ENCODE assay signal across 13 cellular contexts in genomic region chr11:34748036-34748435, GRCh38.
A peak's percentile ranks its signal among the peaks of the same experiment; 100 is the strongest.
DNase-seq lines count a peak whose midpoint lies in the region; ATAC-seq and TF ChIP-seq lines count a peak whose summit lies in the region.
"Had no signal": no experiment of that assay in that cellular context is flagged by ENCODE, and none has a peak within 500 bp of the region (broad histone marks: within the 10 kb centered on the region; RNA-seq: fewer than 3 reads in every experiment).

No MANE protein-coding gene starts in this region.

- H3K27ac ChIP-seq in RWPE1 = peak overlapping the region; percentile 36; the same call in 1 of the 2 replicates
- peak overlapping the region; percentile 26 to 87 (median 82) for H3K27ac ChIP-seq in esophagus squamous epithelium
- H3K27ac ChIP-seq in psoas muscle = peak overlapping the region; percentile 9
- H3K27ac ChIP-seq: GM23248, HL-60 had no signal

- CTCF ChIA-PET in RWPE1 (lab: Yijun Ruan, JAX) = no interaction called here

- TF ChIP-seq CTCF in RWPE1 (conservative IDR thresholded peaks at IDR 0.05; ENCODE audit: low read depth) (no peak), esophagus squamous epithelium (IDR thresholded peaks at IDR 0.05) (no peak), psoas muscle (IDR thresholded peaks at IDR 0.05) (no peak)

- POLR2A ChIA-PET in RWPE1 (lab: Yijun Ruan, JAX; ENCODE audit: low non-redundant PET) = no interaction called here

- H3K36me3 ChIP-seq in esophagus squamous epithelium (no peaks in the 10 kb centered on the region), psoas muscle (ENCODE audit: insufficient read depth in 1 of 2, low read depth in 1 of 2) (no peaks in the 10 kb centered on the region)

- WGBS in esophagus squamous epithelium, 2 donors = 44 to 73% methylated on average over 3 of the region's 3 CpGs
- WGBS in psoas muscle, 3 donors = 21 to 38% (median 31%) methylated on average over 3 of the region's 3 CpGs

- no peaks in the 10 kb centered on the region for H3K27me3 ChIP-seq in esophagus squamous epithelium
- no peaks in the 10 kb centered on the region for H3K27me3 ChIP-seq in psoas muscle (ENCODE audit: insufficient read depth in 3 of 3, low read length in 2 of 3)

- H3K4me3 ChIP-seq in esophagus squamous epithelium = no peak overlapping the region
- H3K4me3 ChIP-seq in psoas muscle = no peak overlapping the region
- H3K4me3 ChIP-seq: A549, GM23248 had no signal

- intact Hi-C loops in esophagus squamous epithelium (cut with DNase I) (no loop called here), psoas muscle (cut with DNase I) (no loop called here)

- ATAC-seq in psoas muscle (peak in 3 of 4 donors; percentile 38 to 53 (median 40)), HG02981 (IDR thresholded peaks at IDR 0.05; ENCODE audit: unreplicated experiment) (no peak)
- ATAC-seq: A549, HCT116 had no signal

- TF ChIP-seq POLR2A in esophagus squamous epithelium (IDR thresholded peaks at IDR 0.05) = no peak

- DNase-seq in RWPE1 (ENCODE audit: low spot score) = no peak
- no peak for DNase-seq in esophagus squamous epithelium (lab: John Stamatoyannopoulos, UW)
- no peak for DNase-seq in psoas muscle
- DNase-seq in NCI-H226 = no peak
- DNase-seq in DMS53 (lab: John Stamatoyannopoulos, UW) = no peak
- DNase-seq: Caco-2; CD8-positive, alpha-beta memory T cell; GF-D8; GM23248 had no signal

- H3K9me3 ChIP-seq in esophagus squamous epithelium (no peaks in the 10 kb centered on the region), psoas muscle (no peaks in the 10 kb centered on the region)
- H3K9me3 ChIP-seq: A549, Caco-2 had no signal

- H3K4me1 ChIP-seq in esophagus squamous epithelium (peaks cover 12 to 88% (median 39%) of the 10 kb centered on the region in 3 donors), psoas muscle (peaks cover 38% of the 10 kb centered on the region)
- H3K4me1 ChIP-seq: A549 had no signal

Comparison
In these comparisons a context has a peak if more than half of its experiments do, and no peak if none do; other contexts are left out.
1. H3K27ac ChIP-seq: peak in every context shown above with its lines; median percentile 82 in esophagus squamous epithelium; 36 in RWPE1; 9 in psoas muscle.